In the genomic region with DNA sequence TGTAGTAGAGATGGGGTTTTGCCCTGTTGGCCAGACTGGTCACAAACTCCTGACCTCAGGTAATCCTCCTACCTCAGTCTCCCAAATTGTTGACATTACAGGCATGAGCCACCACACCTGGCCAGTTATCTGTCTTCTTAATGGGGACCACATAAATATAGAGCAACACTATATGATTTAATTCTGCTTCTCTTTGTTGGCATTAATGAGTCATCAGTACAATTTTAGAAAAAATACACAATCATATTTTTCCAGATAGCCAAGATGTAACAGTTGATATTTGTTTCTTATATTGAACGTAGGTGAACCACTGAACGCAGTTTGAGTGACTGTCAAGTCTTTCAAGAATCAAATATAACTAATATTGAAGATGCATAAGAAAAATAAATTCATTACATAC, we compare ENCODE assay signal across 16 cellular contexts. TPM values are rescaled to one million over a fixed set of nuclear protein-coding genes. Genes with fewer than 3 reads are reported as not detected.
DNase-seq lines count a peak whose midpoint lies in the region; ATAC-seq, FAIRE-seq and TF ChIP-seq lines count a peak whose summit lies in the region.
"Had no signal": no experiment of that assay in that cellular context is flagged by ENCODE, and none has a peak within 500 bp of the region (broad histone marks: within the 10 kb centered on the region; RNA-seq: fewer than 3 reads in every experiment).

No MANE protein-coding gene starts in this region.

- no peaks in the 10 kb centered on the region for H3K9me3 ChIP-seq in K562 (replicated peaks; ENCODE audit: control insufficient read depth, insufficient read depth, low read depth, low read length)
- H3K9me3 ChIP-seq: HAP-1 had no signal

- H3K4me1 ChIP-seq in K562 (replicated peaks in 1 of 2; ENCODE audit: control insufficient read depth in 2 of 2, insufficient read depth in 2 of 2, low read length in 2 of 2), result no peaks in the 10 kb centered on the region; a peak in 1 of 5 replicates

- FAIRE-seq in K562 (lab: Jason Lieb, UNC) (no peak), islet of Langerhans (lab: Jason Lieb, UNC) (peak; percentile 24)
- FAIRE-seq: GM12878, GM19239, H1 had no signal

- H3K9ac ChIP-seq in K562 (ENCODE audit: insufficient read depth in 1 of 2, low read depth in 2 of 2, low read length in 2 of 2), result no peak overlapping the region
- H3K9ac ChIP-seq: BLaER1 treated with 17β-estradiol and CSF1 and Interleukin-3, amounts not matched to agents 10 nM and 100 nM had no signal

- CTCF ChIA-PET in activated CD8-positive, alpha-beta T cell treated with anti-CD3 and anti-CD28 coated beads for 36 hours (lab: Charles Lee), result no interaction called here
- CTCF ChIA-PET in activated CD8-positive, alpha-beta T cell treated with anti-CD3 and anti-CD28 coated beads, Interleukin-2, amount 10 ng/mL, durations not matched to agents 7 days and 5 days (lab: Charles Lee), result no interaction called here
- CTCF ChIA-PET in K562 (lab: Yijun Ruan, JAX; ENCODE audit: low intra/inter-chr PET ratio), result no interaction called here

- intact Hi-C loops in activated CD8-positive, alpha-beta T cell treated with anti-CD3 and anti-CD28 coated beads for 36 hours (cut with micrococcal nuclease), result no loop called here
- intact Hi-C loops in K562 (cut with micrococcal nuclease), result no loop called here

- POLR2A ChIA-PET in activated CD8-positive, alpha-beta T cell treated with anti-CD3 and anti-CD28 coated beads for 36 hours (lab: Charles Lee), result no interaction called here
- POLR2A ChIA-PET in activated CD8-positive, alpha-beta T cell treated with anti-CD3 and anti-CD28 coated beads, Interleukin-2, amount 10 ng/mL, durations not matched to agents 7 days and 5 days (lab: Charles Lee), result no interaction called here
- POLR2A ChIA-PET in K562 (lab: Yijun Ruan, JAX), result no interaction called here

- H3K27ac ChIP-seq in K562 (ENCODE audit: extremely low read depth, low read depth, low read length), result no peak overlapping the region
- H3K27ac ChIP-seq: BLaER1 treated with 17β-estradiol and CSF1 and Interleukin-3, amounts not matched to agents 10 nM and 100 nM had no signal

- peaks cover 4% of the 10 kb centered on the region; the same call in 2 of the 3 replicates for H3K36me3 ChIP-seq in K562 (ENCODE audit: control insufficient read depth, insufficient read depth, low read length)
- H3K36me3 ChIP-seq: HAP-1 had no signal

- no peak for TF ChIP-seq EP300 in K562 (IDR thresholded peaks at IDR 0.05; ENCODE audit: low read length)

- no peak for DNase-seq in activated CD8-positive, alpha-beta T cell treated with anti-CD3 and anti-CD28 coated beads for 36 hours
- DNase-seq in activated CD8-positive, alpha-beta T cell treated with anti-CD3 and anti-CD28 coated beads, Interleukin-2, amount 10 ng/mL, durations not matched to agents 7 days and 5 days, result no peak
- DNase-seq in K562 (ENCODE audit: extremely low read depth in 1 of 4, low spot score in 3 of 4) (no peak), osteocyte (ENCODE audit: extremely low spot score, unreplicated experiment) (no peak), MV-4-11 (lab: John Stamatoyannopoulos, UW) (no peak)
- DNase-seq: 8988T; ACHN; CD4-positive, CD25-positive, alpha-beta regulatory T cell; DMS79 had no signal

- H3K4me2 ChIP-seq in K562 (ENCODE audit: insufficient read depth, low read length), result no peak overlapping the region

- WGBS in K562 (ENCODE audit: insufficient coverage, low coverage, missing lambda C conversion rate), result 90% methylated on average over 2 of the region's 2 CpGs

- no peak overlapping the region for H3K4me3 ChIP-seq in K562
- H3K4me3 ChIP-seq: BLaER1 treated with 17β-estradiol and CSF1 and Interleukin-3, amounts not matched to agents 10 nM and 100 nM; GM12878; HAP-1 had no signal

- peak overlapping the region; percentile 2 for H3K27ac Mint-ChIP-seq in activated CD8-positive, alpha-beta T cell treated with anti-CD3 and anti-CD28 coated beads for 36 hours
- no peak overlapping the region for H3K27ac Mint-ChIP-seq in activated CD8-positive, alpha-beta T cell treated with anti-CD3 and anti-CD28 coated beads, Interleukin-2, amount 10 ng/mL, durations not matched to agents 7 days and 5 days
- H3K27ac Mint-ChIP-seq in osteocyte (ENCODE audit: unreplicated experiment), result no peak overlapping the region
- H3K27ac Mint-ChIP-seq: CD4-positive, CD25-positive, alpha-beta regulatory T cell had no signal

- no peak for TF ChIP-seq RAD21 in K562 (CRISPR knock-in tag; conservative IDR thresholded peaks at IDR 0.05 in 1 of 2, IDR thresholded peaks at IDR 0.05 in 1 of 2)

- H3K9me1 ChIP-seq in K562 (ENCODE audit: control insufficient read depth, insufficient read depth, low read length), result no peaks in the 10 kb centered on the region

- peaks cover 93% of the 10 kb centered on the region for H3K79me2 ChIP-seq in K562 (ENCODE audit: control insufficient read depth, insufficient read depth, low read length)

- H3K27me3 Mint-ChIP-seq in activated CD8-positive, alpha-beta T cell treated with anti-CD3 and anti-CD28 coated beads for 36 hours, result no peaks in the 10 kb centered on the region
- H3K27me3 Mint-ChIP-seq in activated CD8-positive, alpha-beta T cell treated with anti-CD3 and anti-CD28 coated beads, Interleukin-2, amount 10 ng/mL, durations not matched to agents 7 days and 5 days (ENCODE audit: low read depth), result no peaks in the 10 kb centered on the region
- no peaks in the 10 kb centered on the region for H3K27me3 Mint-ChIP-seq in osteocyte (ENCODE audit: unreplicated experiment)
- H3K27me3 Mint-ChIP-seq: CD4-positive, CD25-positive, alpha-beta regulatory T cell had no signal

- H4K20me1 ChIP-seq in K562 (replicated peaks; ENCODE audit: control insufficient read depth, insufficient read depth, low read length), result peaks cover 4% of the 10 kb centered on the region; the same call in 1 of the 2 replicates

- peaks cover 24% of the 10 kb centered on the region for H3K36me3 Mint-ChIP-seq in activated CD8-positive, alpha-beta T cell treated with anti-CD3 and anti-CD28 coated beads for 36 hours (ENCODE audit: low read depth)
- peaks cover 19% of the 10 kb centered on the region for H3K36me3 Mint-ChIP-seq in activated CD8-positive, alpha-beta T cell treated with anti-CD3 and anti-CD28 coated beads, Interleukin-2, amount 10 ng/mL, durations not matched to agents 7 days and 5 days (ENCODE audit: low read depth)
- peaks cover 4% of the 10 kb centered on the region for H3K36me3 Mint-ChIP-seq in osteocyte (ENCODE audit: unreplicated experiment)

- peaks cover 44% of the 10 kb centered on the region for H3K4me1 Mint-ChIP-seq in activated CD8-positive, alpha-beta T cell treated with anti-CD3 and anti-CD28 coated beads for 36 hours (ENCODE audit: low read depth)
- no peaks in the 10 kb centered on the region for H3K4me1 Mint-ChIP-seq in activated CD8-positive, alpha-beta T cell treated with anti-CD3 and anti-CD28 coated beads, Interleukin-2, amount 10 ng/mL, durations not matched to agents 7 days and 5 days (ENCODE audit: low read depth)
- peaks cover 26% of the 10 kb centered on the region for H3K4me1 Mint-ChIP-seq in osteocyte (ENCODE audit: unreplicated experiment)

- no peaks in the 10 kb centered on the region for H3K27me3 ChIP-seq in K562 (ENCODE audit: control insufficient read depth in 2 of 2, insufficient read depth in 2 of 2, low read length in 2 of 2)
- H3K27me3 ChIP-seq: BLaER1 treated with 17β-estradiol and CSF1 and Interleukin-3, amounts not matched to agents 10 nM and 100 nM had no signal

- TF ChIP-seq POLR2A in K562 (conservative IDR thresholded peaks at IDR 0.05), result no peak

- in situ Hi-C loops in K562 (cut with MboI), result no loop called here

- no TSS peak for BruUV-seq in K562 (replicated peaks; lab: Mats Ljungman, UMichigan)

- ATAC-seq in activated CD8-positive, alpha-beta T cell treated with anti-CD3 and anti-CD28 coated beads for 36 hours, result no peak
- no peak for ATAC-seq in activated CD8-positive, alpha-beta T cell treated with anti-CD3 and anti-CD28 coated beads, Interleukin-2, amount 10 ng/mL, durations not matched to agents 7 days and 5 days
- ATAC-seq in K562 (no peak), GM19035 (IDR thresholded peaks at IDR 0.05; ENCODE audit: unreplicated experiment) (no peak)
- ATAC-seq: GM12878 had no signal

- H2AFZ ChIP-seq in K562 (ENCODE audit: low read depth, low read length), result no peak overlapping the region

- H3K4me3 Mint-ChIP-seq in activated CD8-positive, alpha-beta T cell treated with anti-CD3 and anti-CD28 coated beads for 36 hours, result no peak overlapping the region
- no peak overlapping the region for H3K4me3 Mint-ChIP-seq in activated CD8-positive, alpha-beta T cell treated with anti-CD3 and anti-CD28 coated beads, Interleukin-2, amount 10 ng/mL, durations not matched to agents 7 days and 5 days
- H3K4me3 Mint-ChIP-seq in osteocyte (ENCODE audit: unreplicated experiment), result no peak overlapping the region
- H3K4me3 Mint-ChIP-seq: CD4-positive, CD25-positive, alpha-beta regulatory T cell had no signal

- no peak for TF ChIP-seq CTCF in activated CD8-positive, alpha-beta T cell treated with anti-CD3 and anti-CD28 coated beads for 36 hours (IDR thresholded peaks at IDR 0.05)
- no peak for TF ChIP-seq CTCF in K562 (IDR thresholded peaks at IDR 0.05 in 2 of 3, conservative IDR thresholded peaks at IDR 0.05 in 1 of 3; ENCODE audit: insufficient read depth in 2 of 3, low read depth in 1 of 3, low read length in 3 of 3)
- no peak for TF ChIP-seq CTCF in osteocyte (IDR thresholded peaks at IDR 0.05)

- no peaks in the 10 kb centered on the region for H3K9me3 Mint-ChIP-seq in activated CD8-positive, alpha-beta T cell treated with anti-CD3 and anti-CD28 coated beads for 36 hours
- no peaks in the 10 kb centered on the region for H3K9me3 Mint-ChIP-seq in activated CD8-positive, alpha-beta T cell treated with anti-CD3 and anti-CD28 coated beads, Interleukin-2, amount 10 ng/mL, durations not matched to agents 7 days and 5 days (ENCODE audit: insufficient read depth)
- no peaks in the 10 kb centered on the region for H3K9me3 Mint-ChIP-seq in osteocyte (ENCODE audit: unreplicated experiment)

RNA-seq across cellular contexts. Expression of a gene that starts 48.5 kb away (rescaled TPM):
- total RNA-seq in activated CD8-positive, alpha-beta T cell treated with anti-CD3 and anti-CD28 coated beads for 36 hours, result 10 to 100 TPM; 20.6 to 24.3 TPM
- total RNA-seq in activated CD8-positive, alpha-beta T cell treated with anti-CD3 and anti-CD28 coated beads, Interleukin-2, amount 10 ng/mL, durations not matched to agents 7 days and 5 days, result 10 to 100 TPM; 36.6 to 37.4 TPM
- total RNA-seq in K562 (2011; cell fraction: chromatin; rRNA removed; ENCODE audit: low replicate concordance), result 15.1 and 59.1 TPM in 2 replicates
- total RNA-seq in K562 (2011; cell fraction: nucleolus; rRNA removed), result 6.8 and 10.8 TPM in 2 replicates
- 35.4 and 55.9 TPM in 2 replicates for total RNA-seq in K562 (2011; cell fraction: nucleoplasm; rRNA removed)
- 7.2 and 9.3 TPM in 2 replicates for total RNA-seq in K562 (2014; rRNA removed)
- total RNA-seq in K562 (2014; rRNA removed; fragmentation: Illumina TruSeq; extraction: Trizol), result 16.9 and 18.2 TPM in 2 replicates
- 14.9 and 15.7 TPM in 2 replicates for total RNA-seq in K562 (2015; rRNA removed; fragmentation: Illumina TruSeq; extraction: Trizol)
- 20.3 and 23.7 TPM in 2 replicates for total RNA-seq in K562 (2021)
- 8.6 and 9.5 TPM in 2 replicates for polyA plus RNA-seq in K562 (2011; rRNA removed)
- 3.0 and 4.8 TPM in 2 replicates for polyA plus RNA-seq in K562 (2011; cell fraction: cytosol; rRNA removed)
- polyA plus RNA-seq in K562 (2011; cell fraction: nucleus; rRNA removed), result 7.8 and 8.1 TPM in 2 replicates
- polyA plus RNA-seq in K562 (2012), result 4.4 and 5.1 TPM in 2 replicates
- polyA plus RNA-seq in K562 (2014; fragmentation: Illumina TruSeq; extraction: Trizol), result 7.4 and 14.4 TPM in 2 replicates
- 1 to 10 TPM; 3.6 to 7.2 TPM for polyA plus RNA-seq in K562 (2014; fragmentation: Nextera tagmentation; extraction: Ambion mirVana)
- polyA plus RNA-seq in K562 (2014; rRNA removed), result 9.7 and 25.2 TPM in 2 replicates
- 22.9 and 31.8 TPM in 2 replicates for polyA minus RNA-seq in K562 (2011; rRNA and poly(A)+ RNA removed)
- polyA minus RNA-seq in K562 (2011; cell fraction: cytosol; rRNA and poly(A)+ RNA removed), result 11.8 and 12.9 TPM in 2 replicates
- polyA minus RNA-seq in K562 (2011; cell fraction: nucleus; rRNA and poly(A)+ RNA removed), result 17.9 and 25.0 TPM in 2 replicates
- 22.6 and 26.8 TPM in 2 replicates for total RNA-seq in osteocyte
